In the genomic region with DNA sequence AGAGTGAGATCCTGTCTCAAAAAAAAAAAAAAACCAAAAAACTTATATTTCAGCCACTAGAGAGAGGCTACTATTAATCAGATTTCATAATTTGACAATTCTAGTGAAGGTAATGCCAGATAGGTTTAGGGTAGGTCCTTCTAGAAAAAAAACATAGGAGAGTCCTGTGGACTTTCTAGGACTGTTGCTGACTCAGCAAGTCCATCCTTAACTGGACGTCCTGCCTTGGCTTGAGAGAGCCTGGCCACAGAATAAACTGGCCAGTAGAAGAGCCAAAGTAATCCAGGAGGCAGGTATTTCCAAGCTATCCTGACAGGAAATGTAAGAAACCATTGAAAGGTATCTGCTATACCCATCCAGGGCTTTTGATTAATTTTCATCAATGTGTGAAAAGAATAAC, we compare ENCODE assay signal across 3 cellular contexts.
TF ChIP-seq lines count a peak whose summit lies in the region.

No MANE protein-coding gene starts in this region.

TF ChIP-seq in IMR-90, 13 proteins besides CTCF, POLR2A, EP300 and RAD21:
- peak; percentile 93 for TF ChIP-seq MAFK (IDR thresholded peaks at IDR 0.05; ENCODE audit: low read depth, low read length)
- TF ChIP-seq MXI1 (IDR thresholded peaks at IDR 0.05; ENCODE audit: borderline replicate concordance, low read depth, low read length): no peak
TF ChIP-seq in IMR-90: peak in this region for 1.

TF ChIP-seq in H1, 55 proteins besides CTCF, POLR2A, EP300 and RAD21:
- TF ChIP-seq EGR1 (IDR thresholded peaks at IDR 0.05; ENCODE audit: borderline replicate concordance, low read depth, low read length): no peak
- TF ChIP-seq BCL11A (IDR thresholded peaks at IDR 0.05; ENCODE audit: low read depth in 2 of 2, low read length in 2 of 2): no peak
- peak; percentile 39; the same call in 1 of the 2 replicates for TF ChIP-seq MAFK (IDR thresholded peaks at IDR 0.05; ENCODE audit: low read depth, low read length)
- TF ChIP-seq ZNF274 (IDR thresholded peaks at IDR 0.05; ENCODE audit: borderline replicate concordance, extremely low read depth, low read length): no peak
- TF ChIP-seq JUN (IDR thresholded peaks at IDR 0.05; ENCODE audit: low read depth, low read length): no peak

TF ChIP-seq in HepG2, 621 proteins besides CTCF, POLR2A, EP300 and RAD21:
- TF ChIP-seq MAFF (IDR thresholded peaks at IDR 0.05; ENCODE audit: low read depth, low read length) (peak; percentile 90), MAFK (conservative IDR thresholded peaks at IDR 0.05 in 1 of 2, IDR thresholded peaks at IDR 0.05 in 1 of 2; ENCODE audit: low read length in 2 of 2) (peak; percentile 89 to 95), NCOA2 (CRISPR knock-in tag; IDR thresholded peaks at IDR 0.05) (no peak)
TF ChIP-seq in HepG2: peak in this region for 2.
